19 cellular contexts compared by ENCODE assay signal in the genomic region with DNA sequence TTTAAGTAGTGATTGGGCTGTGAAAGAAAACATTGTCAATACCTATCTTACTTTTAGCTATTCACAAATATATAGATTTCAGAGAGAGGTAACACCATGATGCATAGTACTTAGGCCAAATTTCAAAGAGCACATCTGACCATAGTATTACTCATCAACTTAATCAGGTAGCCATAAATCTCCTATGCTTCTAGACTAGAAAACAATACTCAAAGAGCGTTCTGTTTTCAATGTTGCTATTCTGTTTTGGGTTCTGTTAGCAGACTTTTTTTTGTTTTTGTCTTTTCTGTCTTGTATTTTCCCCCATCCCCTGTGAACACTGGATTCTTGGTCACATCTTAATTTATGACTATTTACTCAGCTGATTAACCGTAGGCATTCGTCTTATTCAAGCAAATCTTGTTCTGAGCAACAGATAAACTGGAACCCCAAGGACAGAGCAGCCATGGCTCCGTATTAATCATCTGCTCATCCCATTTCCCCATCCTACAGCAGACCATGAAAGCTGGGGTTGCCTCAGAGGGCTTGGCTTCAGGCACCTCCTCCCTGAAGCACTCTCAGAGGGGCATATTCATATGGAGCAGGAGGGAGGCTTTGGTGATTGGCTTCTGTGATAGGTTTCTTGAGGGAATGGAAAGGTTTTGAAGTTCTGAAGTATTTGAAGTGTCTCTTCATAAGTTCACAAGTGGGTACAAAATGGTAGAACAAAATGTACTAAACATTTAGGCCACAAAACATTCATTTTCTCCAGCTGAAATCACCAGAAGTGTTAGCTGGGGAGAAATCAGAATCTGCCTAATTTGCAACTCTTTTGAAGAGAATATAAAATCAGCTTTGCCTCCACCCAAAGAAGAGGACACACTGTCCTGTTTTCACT.
DNase-seq lines count a peak whose midpoint lies in the region; ATAC-seq, FAIRE-seq and TF ChIP-seq lines count a peak whose summit lies in the region.
"Had no signal": no experiment of that assay in that cellular context is flagged by ENCODE, and none has a peak within 500 bp of the region (broad histone marks: within the 10 kb centered on the region; RNA-seq: fewer than 3 reads in every experiment).

No MANE protein-coding gene starts in this region.

- TF ChIP-seq CTCF in RWPE2 (IDR thresholded peaks at IDR 0.05; ENCODE audit: poor library complexity, severe bottlenecking), result no peak
- no peak for TF ChIP-seq CTCF in esophagus squamous epithelium (IDR thresholded peaks at IDR 0.05)

- H3K9me3 Mint-ChIP-seq in activated CD4-positive, alpha-beta T cell treated with anti-CD3 and anti-CD28 coated beads, Interleukin-2, amount 10 ng/mL, durations not matched to agents 24 days and 14 days, result no peaks in the 10 kb centered on the region
- no peaks in the 10 kb centered on the region for H3K9me3 Mint-ChIP-seq in stimulated activated effector memory CD8-positive, alpha-beta T cell treated with anti-CD3 and anti-CD28 coated beads, Interleukin-12 subunit alpha, Interleukin-12 subunit beta, amount 100 ng/mL, for 72 hours
- H3K9me3 Mint-ChIP-seq: activated CD4-positive, alpha-beta T cell treated with anti-CD3 and anti-CD28 coated beads, Interleukin-2, amount 10 ng/mL, durations not matched to agents 7 days and 5 days; brain; nephron; T-helper 2 cell treated with Interferon-gamma antibody and Interleukin-4, amounts not matched to agents 5 μg/mL and 100 μg/mL, for 36 hours had no signal

- no peak for DNase-seq in activated CD4-positive, alpha-beta T cell treated with anti-CD3 and anti-CD28 coated beads, Interleukin-2, amount 10 ng/mL, durations not matched to agents 24 days and 14 days
- no peak for DNase-seq in activated CD4-positive, alpha-beta T cell treated with anti-CD3 and anti-CD28 coated beads, Interleukin-2, amount 50 U/mL, for 48 hours
- DNase-seq in RWPE2 (ENCODE audit: low spot score), result no peak
- no peak for DNase-seq in esophagus squamous epithelium (lab: John Stamatoyannopoulos, UW)
- no peak for DNase-seq in stimulated activated effector memory CD8-positive, alpha-beta T cell treated with anti-CD3 and anti-CD28 coated beads, Interleukin-12 subunit alpha, Interleukin-12 subunit beta, amount 100 ng/mL, for 72 hours (ENCODE audit: low spot score in 2 of 2)
- DNase-seq in foreskin melanocyte, result no peak
- DNase-seq in iPS-NIHi11 (ENCODE audit: low spot score), result no peak
- DNase-seq in urothelium cell line (ENCODE audit: low spot score), result no peak
- DNase-seq: activated CD4-positive, alpha-beta T cell treated with anti-CD3 and anti-CD28 coated beads, Interleukin-2, amount 10 ng/mL, durations not matched to agents 7 days and 5 days; activated effector memory CD4-positive, alpha-beta T cell treated with anti-CD3 and anti-CD28 coated beads, Interleukin-2, amount 50 U/mL, for 16 hours; heart right ventricle; NCI-H1105 treated with DMSO at 0.1 percent for 48 hours; NCI-H446 treated with DMSO at 0.1 percent for 48 hours; Peyer's patch; stimulated activated naive CD4-positive, alpha-beta T cell treated with Interleukin-2 at 50 U/mL for 16 hours had no signal

- no peaks in the 10 kb centered on the region for H3K27me3 ChIP-seq in RWPE2 (ENCODE audit: insufficient read depth, poor library complexity, severe bottlenecking)
- H3K27me3 ChIP-seq in esophagus squamous epithelium, result no peaks in the 10 kb centered on the region
- H3K27me3 ChIP-seq: heart right ventricle, Peyer's patch had no signal

- peaks cover 30% of the 10 kb centered on the region for H3K4me1 Mint-ChIP-seq in activated CD4-positive, alpha-beta T cell treated with anti-CD3 and anti-CD28 coated beads, Interleukin-2, amount 10 ng/mL, durations not matched to agents 24 days and 14 days
- H3K4me1 Mint-ChIP-seq in stimulated activated effector memory CD8-positive, alpha-beta T cell treated with anti-CD3 and anti-CD28 coated beads, Interleukin-12 subunit alpha, Interleukin-12 subunit beta, amount 100 ng/mL, for 72 hours, result peaks cover 52% of the 10 kb centered on the region

- H3K9me3 ChIP-seq in RWPE2 (ENCODE audit: severe bottlenecking), result no peaks in the 10 kb centered on the region
- no peaks in the 10 kb centered on the region for H3K9me3 ChIP-seq in esophagus squamous epithelium
- H3K9me3 ChIP-seq: A549, heart right ventricle, Peyer's patch had no signal

- H3K4me1 ChIP-seq in RWPE2 (ENCODE audit: insufficient read depth, poor library complexity, severe bottlenecking) (peaks cover 63% of the 10 kb centered on the region), esophagus squamous epithelium (peaks cover 0 to 51% (median 26%) of the 10 kb centered on the region in 3 donors)
- H3K4me1 ChIP-seq: A549 had no signal

- no peak for TF ChIP-seq POLR2A in esophagus squamous epithelium (IDR thresholded peaks at IDR 0.05)

- no peaks in the 10 kb centered on the region for H3K36me3 ChIP-seq in RWPE2 (ENCODE audit: low read depth)
- no peaks in the 10 kb centered on the region for H3K36me3 ChIP-seq in esophagus squamous epithelium
- H3K36me3 ChIP-seq: heart right ventricle, Peyer's patch had no signal

- intact Hi-C loops in activated CD4-positive, alpha-beta T cell treated with anti-CD3 and anti-CD28 coated beads, Interleukin-2, amount 10 ng/mL, durations not matched to agents 24 days and 14 days (cut with micrococcal nuclease), result loop anchor here (5.0 kb wide), 1 partner anchor 102 kb away; no protein-coding TSS in a partner anchor
- intact Hi-C loops in esophagus squamous epithelium (cut with DNase I), result no loop called here

- FAIRE-seq in urothelium cell line (lab: Jason Lieb, UNC), result no peak
- FAIRE-seq: A549 had no signal

- H3K36me3 Mint-ChIP-seq in activated CD4-positive, alpha-beta T cell treated with anti-CD3 and anti-CD28 coated beads, Interleukin-2, amount 10 ng/mL, durations not matched to agents 24 days and 14 days (ENCODE audit: low read depth), result peaks cover 11% of the 10 kb centered on the region
- H3K36me3 Mint-ChIP-seq in stimulated activated effector memory CD8-positive, alpha-beta T cell treated with anti-CD3 and anti-CD28 coated beads, Interleukin-12 subunit alpha, Interleukin-12 subunit beta, amount 100 ng/mL, for 72 hours, result peaks cover 4% of the 10 kb centered on the region

- peak overlapping the region; percentile 74 for H3K27ac Mint-ChIP-seq in activated CD4-positive, alpha-beta T cell treated with anti-CD3 and anti-CD28 coated beads, Interleukin-2, amount 10 ng/mL, durations not matched to agents 24 days and 14 days
- H3K27ac Mint-ChIP-seq in stimulated activated effector memory CD8-positive, alpha-beta T cell treated with anti-CD3 and anti-CD28 coated beads, Interleukin-12 subunit alpha, Interleukin-12 subunit beta, amount 100 ng/mL, for 72 hours, result no peak overlapping the region
- H3K27ac Mint-ChIP-seq: activated CD4-positive, alpha-beta T cell treated with anti-CD3 and anti-CD28 coated beads, Interleukin-2, amount 10 ng/mL, durations not matched to agents 7 days and 5 days; nephron; T-helper 2 cell treated with Interferon-gamma antibody and Interleukin-4, amounts not matched to agents 5 μg/mL and 100 μg/mL, for 36 hours had no signal

- H3K4me3 ChIP-seq in RWPE2 (ENCODE audit: severe bottlenecking), result no peak overlapping the region
- no peak overlapping the region for H3K4me3 ChIP-seq in esophagus squamous epithelium
- H3K4me3 ChIP-seq: A549, heart right ventricle, Peyer's patch had no signal

- no peak overlapping the region for H3K4me3 Mint-ChIP-seq in activated CD4-positive, alpha-beta T cell treated with anti-CD3 and anti-CD28 coated beads, Interleukin-2, amount 10 ng/mL, durations not matched to agents 24 days and 14 days
- H3K4me3 Mint-ChIP-seq in stimulated activated effector memory CD8-positive, alpha-beta T cell treated with anti-CD3 and anti-CD28 coated beads, Interleukin-12 subunit alpha, Interleukin-12 subunit beta, amount 100 ng/mL, for 72 hours, result no peak overlapping the region
- H3K4me3 Mint-ChIP-seq: activated CD4-positive, alpha-beta T cell treated with anti-CD3 and anti-CD28 coated beads, Interleukin-2, amount 10 ng/mL, durations not matched to agents 7 days and 5 days; brain; nephron; T-helper 2 cell treated with Interferon-gamma antibody and Interleukin-4, amounts not matched to agents 5 μg/mL and 100 μg/mL, for 36 hours had no signal

- H3K27ac ChIP-seq in RWPE2 (ENCODE audit: poor library complexity, severe bottlenecking), result peak overlapping the region; percentile 92
- peak overlapping the region; percentile 24 to 74 (median 50) for H3K27ac ChIP-seq in esophagus squamous epithelium
- H3K27ac ChIP-seq: A549, heart right ventricle had no signal

- ATAC-seq in RWPE2 (ENCODE audit: low read depth), result peak; percentile 59
- ATAC-seq in stimulated activated effector memory CD8-positive, alpha-beta T cell treated with anti-CD3 and anti-CD28 coated beads, Interleukin-12 subunit alpha, Interleukin-12 subunit beta, amount 100 ng/mL, for 72 hours, result peak; percentile 42
- ATAC-seq: A549, heart right ventricle had no signal

- no peaks in the 10 kb centered on the region for H3K27me3 Mint-ChIP-seq in activated CD4-positive, alpha-beta T cell treated with anti-CD3 and anti-CD28 coated beads, Interleukin-2, amount 10 ng/mL, durations not matched to agents 24 days and 14 days
- H3K27me3 Mint-ChIP-seq: activated CD4-positive, alpha-beta T cell treated with anti-CD3 and anti-CD28 coated beads, Interleukin-2, amount 10 ng/mL, durations not matched to agents 7 days and 5 days; brain had no signal

- WGBS in esophagus squamous epithelium, 2 donors, result 61 to 72% methylated on average over 4 of the region's 4 CpGs
